ENCODE assay signal across 9 cellular contexts in the genomic region with DNA sequence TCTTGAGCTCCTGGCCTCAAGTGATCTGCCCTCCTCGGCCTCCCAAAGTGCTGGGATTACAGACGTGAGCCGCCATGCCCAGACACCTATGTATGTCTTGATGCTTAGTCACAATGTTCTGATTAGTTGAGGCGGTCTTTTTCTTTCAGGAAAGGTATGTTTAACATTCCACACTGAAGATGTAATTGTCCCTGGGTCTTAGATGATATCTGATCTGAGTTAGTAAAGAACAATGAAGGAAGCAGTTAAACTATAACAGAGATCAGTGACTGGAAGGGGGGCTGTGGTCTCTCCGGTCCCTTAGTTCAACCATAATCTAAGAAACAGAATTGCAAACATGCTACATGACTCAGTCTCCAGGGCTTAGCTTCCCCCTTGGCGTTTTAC. TPM values are rescaled to one million over a fixed set of nuclear protein-coding genes. Genes with fewer than 3 reads are reported as not detected.
DNase-seq lines count a peak whose midpoint lies in the region; ATAC-seq and TF ChIP-seq lines count a peak whose summit lies in the region.
"Had no signal": no experiment of that assay in that cellular context is flagged by ENCODE, and none has a peak within 500 bp of the region (broad histone marks: within the 10 kb centered on the region; RNA-seq: fewer than 3 reads in every experiment).

No MANE protein-coding gene starts in this region.

- peaks cover 72% of the 10 kb centered on the region for H3K4me1 Mint-ChIP-seq in mesothelial cell of epicardium
- peaks cover 37% of the 10 kb centered on the region for H3K4me1 Mint-ChIP-seq in GM23338

- H3K27ac ChIP-seq in HUES48 (ENCODE audit: low read depth, low read length) (peak overlapping the region; percentile 80), caudate nucleus (ENCODE audit: low read depth, low read length) (peak overlapping the region; percentile 82), GM23338 (ENCODE audit: low read depth) (no peak overlapping the region)

- H3K4me3 Mint-ChIP-seq in mesothelial cell of epicardium (no peak overlapping the region), GM23338 (no peak overlapping the region)

- peak overlapping the region; percentile 97 for H3K27ac Mint-ChIP-seq in mesothelial cell of epicardium
- H3K27ac Mint-ChIP-seq in GM23338 = no peak overlapping the region

- H3K4me3 ChIP-seq in HUES48 (ENCODE audit: low read depth, low read length) (no peak overlapping the region), GM23338 (no peak overlapping the region)

- no peaks in the 10 kb centered on the region for H3F3A ChIP-seq in GM23338 (replicated peaks; ENCODE audit: low read depth)

- peaks cover 13% of the 10 kb centered on the region for H4K20me1 ChIP-seq in GM23338 (replicated peaks; ENCODE audit: insufficient read depth)

- H3K9me3 Mint-ChIP-seq in mesothelial cell of epicardium = no peaks in the 10 kb centered on the region
- no peaks in the 10 kb centered on the region for H3K9me3 Mint-ChIP-seq in GM23338

- peaks cover 24% of the 10 kb centered on the region for H3K4me1 ChIP-seq in HUES48 (ENCODE audit: control insufficient read depth, insufficient read depth, low read length)
- peaks cover 6% of the 10 kb centered on the region; the same call in 1 of the 2 replicates for H3K4me1 ChIP-seq in GM23338 (ENCODE audit: insufficient read depth)

- no peaks in the 10 kb centered on the region for H3K9me2 ChIP-seq in GM23338 (ENCODE audit: insufficient read depth)

- in situ Hi-C loops in ACHN (cut with HindIII; ENCODE audit: low pct_ligation_motif_present, low pct_unique_long_range_greater_than_20kb, low sequenced_read_pairs) = no loop called here

- H3K36me3 Mint-ChIP-seq in mesothelial cell of epicardium (peaks cover 8% of the 10 kb centered on the region), GM23338 (ENCODE audit: low read depth) (peaks cover 30% of the 10 kb centered on the region)

- no peak overlapping the region for H3K9ac ChIP-seq in HUES48 (ENCODE audit: low read depth, low read length)

- no peaks in the 10 kb centered on the region for H3K27me3 Mint-ChIP-seq in mesothelial cell of epicardium (ENCODE audit: low read depth)
- H3K27me3 Mint-ChIP-seq in GM23338 (ENCODE audit: insufficient read depth, low read depth, poor library complexity) = peaks cover 5% of the 10 kb centered on the region

- ATAC-seq in GM23338 = no peak
- no peak for ATAC-seq in HG03025 (IDR thresholded peaks at IDR 0.05; ENCODE audit: low FRiP score, unreplicated experiment)

- TF ChIP-seq CTCF in mesothelial cell of epicardium (IDR thresholded peaks at IDR 0.05; ENCODE audit: unreplicated experiment) = no peak
- TF ChIP-seq CTCF in GM23338 (conservative IDR thresholded peaks at IDR 0.05; ENCODE audit: low read depth in 2 of 2) = no peak

- no peak overlapping the region for H2AFZ ChIP-seq in GM23338

- DNase-seq in ACHN (peak; percentile 94), caudate nucleus (lab: John Stamatoyannopoulos, UW) (no peak), mesothelial cell of epicardium (ENCODE audit: low spot score in 2 of 2, unreplicated experiment in 2 of 2) (no peak), GM23338 (ENCODE audit: low spot score) (no peak), DMS114 treated with DMSO at 0.1 percent for 48 hours (lab: John Stamatoyannopoulos, UW; ENCODE audit: unreplicated experiment) (no peak)
- no peak for DNase-seq in stimulated activated CD4-positive, alpha-beta T cell treated with anti-CD3 and anti-CD28 coated beads, Interleukin-4, amount 100 ng/mL, for 24 hours
- DNase-seq: NCI-H2029 had no signal

- no peak overlapping the region for H3K4me2 ChIP-seq in GM23338

- H3K27me3 ChIP-seq in HUES48 (ENCODE audit: control insufficient read depth, insufficient read depth, low read length) (no peaks in the 10 kb centered on the region), GM23338 (ENCODE audit: insufficient read depth) (no peaks in the 10 kb centered on the region)

- H3K9me3 ChIP-seq in HUES48 (ENCODE audit: control insufficient read depth, insufficient read depth, low read length) = no peaks in the 10 kb centered on the region

- peaks cover 17% of the 10 kb centered on the region for H3K36me3 ChIP-seq in HUES48 (ENCODE audit: control insufficient read depth, insufficient read depth, low read length)
- no peaks in the 10 kb centered on the region for H3K36me3 ChIP-seq in GM23338 (ENCODE audit: insufficient read depth)

- H3K79me2 ChIP-seq in GM23338 (replicated peaks; ENCODE audit: insufficient read depth) = peaks cover 34% of the 10 kb centered on the region; the same call in 1 of the 2 replicates

TF ChIP-seq in GM23338, 12 proteins besides CTCF, POLR2A, EP300 and RAD21:
- no peak for TF ChIP-seq POLR2AphosphoS5 (IDR thresholded peaks at IDR 0.05; ENCODE audit: low read depth)
- TF ChIP-seq NANOG (IDR thresholded peaks at IDR 0.05; ENCODE audit: borderline replicate concordance) = no peak
- TF ChIP-seq, protein P1, sequence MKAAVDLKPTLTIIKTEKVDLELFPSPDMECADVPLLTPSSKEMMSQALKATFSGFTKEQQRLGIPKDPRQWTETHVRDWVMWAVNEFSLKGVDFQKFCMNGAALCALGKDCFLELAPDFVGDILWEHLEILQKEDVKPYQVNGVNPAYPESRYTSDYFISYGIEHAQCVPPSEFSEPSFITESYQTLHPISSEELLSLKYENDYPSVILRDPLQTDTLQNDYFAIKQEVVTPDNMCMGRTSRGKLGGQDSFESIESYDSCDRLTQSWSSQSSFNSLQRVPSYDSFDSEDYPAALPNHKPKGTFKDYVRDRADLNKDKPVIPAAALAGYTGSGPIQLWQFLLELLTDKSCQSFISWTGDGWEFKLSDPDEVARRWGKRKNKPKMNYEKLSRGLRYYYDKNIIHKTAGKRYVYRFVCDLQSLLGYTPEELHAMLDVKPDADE (IDR thresholded peaks at IDR 0.05) = no peak

RNA-seq across cellular contexts. Expression of gene SH2D4B, which starts 31.5 kb away (rescaled TPM):
- 0.27 to 0.29 TPM (median 0.27 TPM) in 3 replicates for total RNA-seq in mesothelial cell of epicardium
- total RNA-seq in GM23338 (2014; rRNA removed; shearing (Covaris generic)) = not detected in 2 replicates
- polyA plus RNA-seq in GM23338 (2016; fragmentation: Nextera tagmentation; extraction: Ambion mirVana) = 0.08 TPM in 1 of 2 replicates, not detected in the other

RNA-seq across cellular contexts. Expression of gene TSPAN14, which starts 52.1 kb away (rescaled TPM):
- 106 to 113 TPM (median 109 TPM) in 3 replicates for total RNA-seq in mesothelial cell of epicardium
- total RNA-seq in GM23338 (2014; rRNA removed; shearing (Covaris generic)) = 31.8 and 40.7 TPM in 2 replicates
- polyA plus RNA-seq in GM23338 (2016; fragmentation: Nextera tagmentation; extraction: Ambion mirVana) = 17.1 and 17.9 TPM in 2 replicates
